In genomic region chr7:27168265-27168947, GRCh38 we compare ENCODE assay signal across 9 cellular contexts. TPM values are rescaled to one million over a fixed set of nuclear protein-coding genes. Genes with fewer than 3 reads are reported as not detected.
A peak's percentile ranks its signal among the peaks of the same experiment; 100 is the strongest.
DNase-seq lines count a peak whose midpoint lies in the region; ATAC-seq and TF ChIP-seq lines count a peak whose summit lies in the region.
"Had no signal": no experiment of that assay in that cellular context is flagged by ENCODE, and none has a peak within 500 bp of the region (broad histone marks: within the 10 kb centered on the region; RNA-seq: fewer than 3 reads in every experiment).

No MANE protein-coding gene starts in this region.

- no peaks in the 10 kb centered on the region for H3K36me3 Mint-ChIP-seq in memory B cell

- no peaks in the 10 kb centered on the region for H3K9me2 ChIP-seq in GM23248 (ENCODE audit: insufficient read depth)

- H3K4me1 Mint-ChIP-seq in memory B cell = peaks cover 9% of the 10 kb centered on the region

- H3K36me3 ChIP-seq in GM23248 (ENCODE audit: low read depth) = peaks cover 5% of the 10 kb centered on the region; the same call in 1 of the 2 replicates

- in situ Hi-C loops in GM23248 (cut with MboI) = loop anchor here (10.0 kb wide), 1 partner anchor 974 kb away; no protein-coding TSS in a partner anchor

- peaks cover 100% of the 10 kb centered on the region for H3K79me2 ChIP-seq in GM23248 (ENCODE audit: insufficient read depth)

- peak overlapping the region; percentile 41; the same call in 1 of the 2 replicates for H2AFZ ChIP-seq in GM23248

- peak overlapping the region; percentile 98 for H3K9ac ChIP-seq in GM23248

- H3K9me3 Mint-ChIP-seq in memory B cell = peaks cover 2% of the 10 kb centered on the region

- H3K27me3 ChIP-seq in GM23248 (replicated peaks; ENCODE audit: insufficient read depth) = no peaks in the 10 kb centered on the region

- H3K4me3 ChIP-seq in AG10803 (ENCODE audit: low read length) (peak overlapping the region; percentile 87), GM23248 (peak overlapping the region; percentile 83), coronary artery (no peak overlapping the region)

- H3K27ac ChIP-seq in GM23248 (peak overlapping the region; percentile 99), coronary artery (no peak overlapping the region)

- H3K4me1 ChIP-seq in GM23248 (ENCODE audit: insufficient read depth) = peaks cover 7% of the 10 kb centered on the region

- peak; percentile 73 for DNase-seq in AG10803 (ENCODE audit: low read depth)
- peak; percentile 79 for DNase-seq in GM23248
- peak; percentile 66 for DNase-seq in UCSD-AML1 (lab: John Stamatoyannopoulos, UW; ENCODE audit: unreplicated experiment)
- no peak for DNase-seq in memory B cell (ENCODE audit: low spot score in 2 of 2)
- DNase-seq in coronary artery (ENCODE audit: low spot score) = no peak
- no peak for DNase-seq in dedifferentiated amniotic fluid mesenchymal stem cell (ENCODE audit: extremely low spot score)
- no peak for DNase-seq in RPMI8226

- H3K27ac Mint-ChIP-seq in memory B cell = peak overlapping the region; percentile 84

- peak overlapping the region; percentile 100 for H3K4me2 ChIP-seq in GM23248 (ENCODE audit: unreplicated experiment)

- no peaks in the 10 kb centered on the region for H4K20me1 ChIP-seq in GM23248 (ENCODE audit: insufficient read depth)

- H3K27me3 Mint-ChIP-seq in memory B cell = peaks cover 25% of the 10 kb centered on the region

- 2 to 3% methylated on average over 25 of the region's 25 CpGs for whole genome bisulfite sequencing in GM23248 (ENCODE audit: low coverage in 1 of 2, low lambda C conversion rate in 2 of 2, missing lambda C conversion rate in 2 of 2), 2 experiments

- peaks cover 11% of the 10 kb centered on the region for H3F3A ChIP-seq in GM23248 (ENCODE audit: insufficient read depth)

- ATAC-seq in memory B cell (ENCODE audit: low read depth) = no peak
- ATAC-seq in GM21723 (IDR thresholded peaks at IDR 0.05; ENCODE audit: unreplicated experiment) = no peak

- TF ChIP-seq CTCF in AG10803 (conservative IDR thresholded peaks at IDR 0.05; ENCODE audit: low read length) (peak; percentile 27; the same call in 1 of the 2 replicates), coronary artery (IDR thresholded peaks at IDR 0.05) (no peak)

- no peaks in the 10 kb centered on the region for H3K9me3 ChIP-seq in GM23248 (ENCODE audit: low read depth)

- no peak overlapping the region for H3K4me3 Mint-ChIP-seq in memory B cell

RNA-seq across cellular contexts. Expression of gene HOXA9, which starts 3.1 kb away (rescaled TPM):
- 32.1 and 43.7 TPM in 2 replicates for total RNA-seq in GM23248 (2014; rRNA removed; shearing (Covaris generic))
- 26.9 and 28.3 TPM in 2 replicates for polyA plus RNA-seq in GM23248 (2016; fragmentation: Nextera tagmentation; extraction: Ambion mirVana)
- total RNA-seq: bronchial epithelial cell had no signal

RNA-seq across cellular contexts. Expression of gene HOXA10, which starts 5.7 kb away (rescaled TPM):
- total RNA-seq in GM23248 (2014; rRNA removed; shearing (Covaris generic)) = 27.4 and 29.3 TPM in 2 replicates
- 27.1 and 28.0 TPM in 2 replicates for polyA plus RNA-seq in GM23248 (2016; fragmentation: Nextera tagmentation; extraction: Ambion mirVana)
- total RNA-seq: bronchial epithelial cell had no signal

RNA-seq across cellular contexts. Expression of gene HOXA7, which starts 11.9 kb away (rescaled TPM):
- 3.4 and 6.6 TPM in 2 replicates for total RNA-seq in GM23248 (2014; rRNA removed; shearing (Covaris generic))
- 14.3 and 15.8 TPM in 2 replicates for polyA plus RNA-seq in GM23248 (2016; fragmentation: Nextera tagmentation; extraction: Ambion mirVana)
- total RNA-seq: bronchial epithelial cell had no signal

RNA-seq across cellular contexts. Expression of gene HOXA3, which starts 16.0 kb away (rescaled TPM):
- 0.63 and 2.1 TPM in 2 replicates for total RNA-seq in GM23248 (2014; rRNA removed; shearing (Covaris generic))
- polyA plus RNA-seq in GM23248 (2016; fragmentation: Nextera tagmentation; extraction: Ambion mirVana) = 1.2 and 1.9 TPM in 2 replicates
- total RNA-seq: bronchial epithelial cell had no signal

RNA-seq across cellular contexts. Expression of gene HOXA11, which starts 16.6 kb away (rescaled TPM):
- total RNA-seq in GM23248 (2014; rRNA removed; shearing (Covaris generic)) = 8.3 and 10.5 TPM in 2 replicates
- 8.0 and 8.4 TPM in 2 replicates for polyA plus RNA-seq in GM23248 (2016; fragmentation: Nextera tagmentation; extraction: Ambion mirVana)
- total RNA-seq: bronchial epithelial cell had no signal

Comparison
In these comparisons a context has a peak if more than half of its experiments do, and no peak if none do; other contexts are left out.
1. DNase-seq: peak in AG10803 (single experiment), GM23248 (single experiment) and UCSD-AML1 (single experiment); none in memory B cell (0 of 2), coronary artery (single experiment), dedifferentiated amniotic fluid mesenchymal stem cell (single experiment) and RPMI8226 (single experiment).